ENCODE assay signal across 35 cellular contexts in the genomic region with DNA sequence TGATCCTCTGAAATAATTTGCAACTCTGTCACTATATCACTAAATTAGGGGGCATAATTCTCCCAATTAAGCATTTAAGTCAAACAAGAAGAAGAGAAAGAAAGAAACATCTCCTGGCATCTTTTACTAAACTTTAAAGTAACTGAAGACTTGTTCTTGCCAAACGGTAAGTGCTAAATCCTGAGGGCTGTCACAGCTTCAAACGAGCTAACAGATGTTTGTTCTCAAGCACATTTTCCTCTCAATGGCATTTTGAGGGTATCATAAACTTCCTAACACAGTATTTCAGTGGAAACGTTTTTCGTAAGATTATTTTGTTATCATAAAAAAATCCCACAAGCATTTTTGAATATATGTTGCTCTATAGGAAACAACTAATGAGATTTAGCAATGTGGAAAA.
"Had no signal": no experiment of that assay in that cellular context is flagged by ENCODE, and none has a peak within 500 bp of the region (broad histone marks: within the 10 kb centered on the region; RNA-seq: fewer than 3 reads in every experiment).

No MANE protein-coding gene starts in this region.

- H3K9me3 ChIP-seq: adrenal gland, breast epithelium had no signal

- H3K4me1 ChIP-seq: adrenal gland, body of pancreas, breast epithelium had no signal

- DNase-seq: activated B cell treated with CpG ODN at 0.5 μM for 24 hours; activated CD4-positive, alpha-beta memory T cell treated with anti-CD3 and anti-CD28 coated beads for 36 hours; activated CD4-positive, alpha-beta T cell treated with anti-CD3 and anti-CD28 coated beads for 4 hours; activated CD4-positive, alpha-beta T cell treated with anti-CD3 and anti-CD28 coated beads, Interleukin-2, amount 10 ng/mL, durations not matched to agents 24 days and 14 days; activated CD4-positive, alpha-beta T cell treated with anti-CD3 and anti-CD28 coated beads, Interleukin-2, amount 50 U/mL, for 1 hour; activated CD4-positive, alpha-beta T cell treated with anti-CD3 and anti-CD28 coated beads, Interleukin-2, amount 50 U/mL, for 4 hours; activated CD4-positive, CD25-positive, alpha-beta regulatory T cell treated with anti-CD3 and anti-CD28 coated beads, Interleukin-2, amount 50 U/mL, for 72 hours; activated CD8-positive, alpha-beta memory T cell treated with anti-CD3 and anti-CD28 coated beads, Interleukin-2, amount 50 U/mL, for 4 hours; activated CD8-positive, alpha-beta T cell treated with anti-CD3 and anti-CD28 coated beads for 36 hours; activated effector memory CD4-positive, alpha-beta T cell treated with anti-CD3 and anti-CD28 coated beads, Interleukin-2, amount 50 U/mL, for 16 hours; activated gamma-delta T cell treated with Interleukin-2 at 50 U/mL for 16 hours; activated naive CD4-positive, alpha-beta T cell; activated naive CD4-positive, alpha-beta T cell treated with anti-CD3 and anti-CD28 coated beads for 36 hours; activated naive CD4-positive, alpha-beta T cell treated with anti-CD3 and anti-CD28 coated beads, Interleukin-2, amount 50 U/mL, for 16 hours; activated naive CD8-positive, alpha-beta T cell treated with anti-CD3 and anti-CD28 coated beads for 36 hours; activated T-cell treated with anti-CD3 and anti-CD28 coated beads for 4 hours; activated T-cell treated with anti-CD3 and anti-CD28 coated beads, Interleukin-2, amount 50 U/mL, for 1 hour; activated T-cell treated with anti-CD3 and anti-CD28 coated beads, Interleukin-2, amount 50 U/mL, for 4 hours; activated T-cell treated with anti-CD3 and anti-CD28 coated beads, Interleukin-2, amount 50 U/mL, for 72 hours; adrenal gland; amniotic stem cell; aorta; body of pancreas; brain microvascular endothelial cell; central memory CD4-positive, alpha-beta T cell; T-helper 1 cell; T-helper 2 cell; T-helper 9 cell had no signal

- H3K4me3 ChIP-seq: adrenal gland, body of pancreas, breast epithelium had no signal

- H3K36me3 ChIP-seq: adrenal gland, brain microvascular endothelial cell, breast epithelium had no signal

- H3K27ac Mint-ChIP-seq: activated B cell treated with CpG ODN at 0.5 μM for 24 hours; activated CD4-positive, alpha-beta memory T cell treated with anti-CD3 and anti-CD28 coated beads for 36 hours; activated CD4-positive, alpha-beta T cell treated with anti-CD3 and anti-CD28 coated beads, Interleukin-2, amount 10 ng/mL, durations not matched to agents 24 days and 14 days; activated CD8-positive, alpha-beta T cell treated with anti-CD3 and anti-CD28 coated beads for 36 hours; activated naive CD4-positive, alpha-beta T cell treated with anti-CD3 and anti-CD28 coated beads for 36 hours; activated naive CD4-positive, alpha-beta T cell treated with anti-CD3 and anti-CD28 coated beads, Interleukin-2, amount 50 U/mL, for 72 hours; activated naive CD8-positive, alpha-beta T cell treated with anti-CD3 and anti-CD28 coated beads for 36 hours; activated T-cell treated with anti-CD3 and anti-CD28 coated beads, Interleukin-2, amount 50 U/mL, for 72 hours; activated T-helper 1 cell treated with anti-CD3 and anti-CD28 coated beads, Interleukin-12 subunit alpha, Interleukin-12 subunit beta, Interleukin-2, Interleukin-4 antibody, amounts not matched to agents 30 ng/mL and 10 ng/mL and 1 ng/mL, durations not matched to agents 14 hours and 24 hours and 36 hours; activated T-helper 17 cell treated with anti-CD3 and anti-CD28 coated beads, Interleukin-2, amount 50 U/mL, for 72 hours; T-helper 1 cell treated with Interleukin-12 subunit alpha and Interleukin-12 subunit beta and Interleukin-4 antibody, amounts not matched to agents 30 μg/mL and 1 μg/mL, for 36 hours; T-helper 2 cell treated with Interferon-gamma antibody and Interleukin-4, amounts not matched to agents 5 μg/mL and 100 μg/mL, for 36 hours had no signal

- H3K27me3 ChIP-seq: adrenal gland, body of pancreas, brain microvascular endothelial cell, breast epithelium had no signal

- H3K9me3 Mint-ChIP-seq: activated B cell treated with CpG ODN at 0.5 μM for 24 hours; activated CD4-positive, alpha-beta memory T cell treated with anti-CD3 and anti-CD28 coated beads for 36 hours; activated CD4-positive, alpha-beta T cell treated with anti-CD3 and anti-CD28 coated beads, Interleukin-2, amount 10 ng/mL, durations not matched to agents 24 days and 14 days; activated T-helper 1 cell treated with anti-CD3 and anti-CD28 coated beads, Interleukin-12 subunit alpha, Interleukin-12 subunit beta, Interleukin-2, Interleukin-4 antibody, amounts not matched to agents 30 ng/mL and 10 ng/mL and 1 ng/mL, durations not matched to agents 14 hours and 24 hours and 36 hours had no signal

- H3K27me3 Mint-ChIP-seq: activated B cell treated with CpG ODN at 0.5 μM for 24 hours; activated CD4-positive, alpha-beta memory T cell treated with anti-CD3 and anti-CD28 coated beads for 36 hours; activated CD4-positive, alpha-beta T cell treated with anti-CD3 and anti-CD28 coated beads, Interleukin-2, amount 10 ng/mL, durations not matched to agents 24 days and 14 days; activated CD8-positive, alpha-beta T cell treated with anti-CD3 and anti-CD28 coated beads for 36 hours; activated naive CD8-positive, alpha-beta T cell treated with anti-CD3 and anti-CD28 coated beads for 36 hours; activated T-helper 17 cell treated with anti-CD3 and anti-CD28 coated beads, Interleukin-2, amount 50 U/mL, for 72 hours had no signal

- H3K4me3 Mint-ChIP-seq: activated B cell treated with CpG ODN at 0.5 μM for 24 hours; activated CD4-positive, alpha-beta memory T cell treated with anti-CD3 and anti-CD28 coated beads for 36 hours; activated CD4-positive, alpha-beta T cell treated with anti-CD3 and anti-CD28 coated beads, Interleukin-2, amount 10 ng/mL, durations not matched to agents 24 days and 14 days; activated CD8-positive, alpha-beta T cell treated with anti-CD3 and anti-CD28 coated beads for 36 hours; activated naive CD4-positive, alpha-beta T cell treated with anti-CD3 and anti-CD28 coated beads for 36 hours; activated naive CD8-positive, alpha-beta T cell treated with anti-CD3 and anti-CD28 coated beads for 36 hours; activated T-cell treated with anti-CD3 and anti-CD28 coated beads, Interleukin-2, amount 50 U/mL, for 4 hours; activated T-cell treated with anti-CD3 and anti-CD28 coated beads, Interleukin-2, amount 50 U/mL, for 72 hours; activated T-helper 1 cell treated with anti-CD3 and anti-CD28 coated beads, Interleukin-12 subunit alpha, Interleukin-12 subunit beta, Interleukin-2, Interleukin-4 antibody, amounts not matched to agents 30 ng/mL and 10 ng/mL and 1 ng/mL, durations not matched to agents 14 hours and 24 hours and 36 hours; activated T-helper 17 cell treated with anti-CD3 and anti-CD28 coated beads, Interleukin-2, amount 50 U/mL, for 72 hours; T-helper 1 cell treated with Interleukin-12 subunit alpha and Interleukin-12 subunit beta and Interleukin-4 antibody, amounts not matched to agents 30 μg/mL and 1 μg/mL, for 36 hours; T-helper 2 cell treated with Interferon-gamma antibody and Interleukin-4, amounts not matched to agents 5 μg/mL and 100 μg/mL, for 36 hours had no signal

- H3K4me1 Mint-ChIP-seq: activated B cell treated with CpG ODN at 0.5 μM for 24 hours; activated CD4-positive, alpha-beta T cell treated with anti-CD3 and anti-CD28 coated beads, Interleukin-2, amount 10 ng/mL, durations not matched to agents 24 days and 14 days; activated naive CD8-positive, alpha-beta T cell treated with anti-CD3 and anti-CD28 coated beads for 36 hours; activated T-helper 17 cell treated with anti-CD3 and anti-CD28 coated beads, Interleukin-2, amount 50 U/mL, for 72 hours had no signal

- H3K36me3 Mint-ChIP-seq: activated CD4-positive, alpha-beta memory T cell treated with anti-CD3 and anti-CD28 coated beads for 36 hours; activated naive CD8-positive, alpha-beta T cell treated with anti-CD3 and anti-CD28 coated beads for 36 hours had no signal

- ATAC-seq: activated CD8-positive, alpha-beta T cell treated with anti-CD3 and anti-CD28 coated beads for 36 hours; activated naive CD4-positive, alpha-beta T cell treated with anti-CD3 and anti-CD28 coated beads, Interleukin-2, amount 50 U/mL, for 72 hours; activated T-cell treated with anti-CD3 and anti-CD28 coated beads, Interleukin-2, amount 50 U/mL, for 4 hours; activated T-cell treated with anti-CD3 and anti-CD28 coated beads, Interleukin-2, amount 50 U/mL, for 72 hours; activated T-helper 17 cell treated with anti-CD3 and anti-CD28 coated beads, Interleukin-2, amount 50 U/mL, for 72 hours; body of pancreas had no signal

- H3K27ac ChIP-seq: adrenal gland, body of pancreas, brain microvascular endothelial cell, breast epithelium, VCaP had no signal
